ENCODE assay signal across 7 cellular contexts in the genomic region with DNA sequence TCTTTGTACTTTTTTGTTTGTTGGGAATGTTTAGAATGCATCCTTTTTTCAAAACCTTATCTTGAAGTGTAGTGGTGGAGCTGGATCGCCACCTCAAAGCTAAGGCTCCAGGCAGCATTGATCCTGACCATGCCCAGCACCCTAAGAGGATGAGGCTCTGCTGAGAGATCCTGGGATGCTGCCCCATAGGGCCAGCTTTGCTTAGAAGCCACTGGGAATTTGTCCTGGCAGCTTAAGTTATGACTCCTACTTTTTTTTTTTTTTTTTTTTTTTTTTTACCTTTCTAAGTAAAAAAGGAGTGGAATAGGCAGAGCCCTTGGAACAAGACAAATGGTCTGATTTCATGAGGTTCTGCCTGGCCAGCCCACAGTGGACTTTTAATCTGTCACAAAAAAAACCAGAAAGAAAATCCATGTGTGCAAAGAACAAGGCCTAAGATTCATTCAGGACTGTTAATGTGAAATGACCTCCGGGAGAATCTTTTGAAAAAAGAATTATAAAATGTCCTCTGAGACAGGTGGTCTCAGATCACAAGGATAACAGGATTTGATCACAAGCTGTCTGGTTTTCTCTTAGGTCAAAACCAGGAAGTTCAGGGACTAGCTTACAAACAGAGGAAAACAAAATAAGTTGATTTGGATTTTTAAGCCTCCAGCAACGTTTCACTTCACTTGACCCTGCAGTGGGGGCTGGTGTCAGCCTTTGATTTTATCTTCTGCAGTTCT. TPM values are rescaled to one million over a fixed set of nuclear protein-coding genes. Genes with fewer than 3 reads are reported as not detected.
DNase-seq lines count a peak whose midpoint lies in the region; ATAC-seq and TF ChIP-seq lines count a peak whose summit lies in the region.

No MANE protein-coding gene starts in this region.

- peak overlapping the region; percentile 2 for H3K4me3 ChIP-seq in SU-DHL-6 (ENCODE audit: insufficient read depth, low read length, poor library complexity, severe bottlenecking)

- intact Hi-C loops in left ventricle myocardium superior (cut with micrococcal nuclease) (loop anchor here (5.0 kb wide), 1 partner anchor 76 kb away; no protein-coding TSS in a partner anchor), CD14-positive monocyte (cut with micrococcal nuclease) (no loop called here)

- H3K27ac Mint-ChIP-seq in HFFc6 (peak overlapping the region; percentile 91), CD14-positive monocyte (no peak overlapping the region)
- H3K27ac Mint-ChIP-seq in stimulated activated effector memory CD8-positive, alpha-beta T cell treated with anti-CD3 and anti-CD28 coated beads, Interleukin-12 subunit alpha, Interleukin-12 subunit beta, amount 100 ng/mL, for 72 hours: peak overlapping the region; percentile 96

- H3F3A ChIP-seq in SU-DHL-6 (ENCODE audit: insufficient read depth): 0 out of 2 replicates have a peak, but pooled peaks cover 11% of the 10 kb centered on the region

- no peaks in the 10 kb centered on the region for H4K20me1 ChIP-seq in SU-DHL-6 (ENCODE audit: low read depth, low read length)

- DNase-seq in HFFc6 (peak; percentile 12), left ventricle myocardium superior (no peak), NCI-H1048 (lab: John Stamatoyannopoulos, UW) (no peak), T-helper 9 cell (no peak), CD14-positive monocyte (ENCODE audit: low spot score) (no peak)
- no peak for DNase-seq in stimulated activated effector memory CD8-positive, alpha-beta T cell treated with anti-CD3 and anti-CD28 coated beads, Interleukin-12 subunit alpha, Interleukin-12 subunit beta, amount 100 ng/mL, for 72 hours (ENCODE audit: low spot score in 2 of 2)

- no peaks in the 10 kb centered on the region for H3K27me3 ChIP-seq in SU-DHL-6 (ENCODE audit: low read length)

- H3K36me3 Mint-ChIP-seq in HFFc6 (ENCODE audit: low read depth) (no peaks in the 10 kb centered on the region), CD14-positive monocyte (no peaks in the 10 kb centered on the region)
- peaks cover 14% of the 10 kb centered on the region for H3K36me3 Mint-ChIP-seq in stimulated activated effector memory CD8-positive, alpha-beta T cell treated with anti-CD3 and anti-CD28 coated beads, Interleukin-12 subunit alpha, Interleukin-12 subunit beta, amount 100 ng/mL, for 72 hours

- H3K36me3 ChIP-seq in SU-DHL-6 (ENCODE audit: low read length): no peaks in the 10 kb centered on the region

- TF ChIP-seq CTCF in HFFc6 (IDR thresholded peaks at IDR 0.05): no peak
- no peak for TF ChIP-seq CTCF in SU-DHL-6 (IDR thresholded peaks at IDR 0.05; ENCODE audit: insufficient read depth, low read length, poor library complexity, severe bottlenecking)
- TF ChIP-seq CTCF in CD14-positive monocyte (IDR thresholded peaks at IDR 0.05): no peak

- H3K4me3 Mint-ChIP-seq in HFFc6: peak overlapping the region; percentile 84
- peak overlapping the region; percentile 42 for H3K4me3 Mint-ChIP-seq in stimulated activated effector memory CD8-positive, alpha-beta T cell treated with anti-CD3 and anti-CD28 coated beads, Interleukin-12 subunit alpha, Interleukin-12 subunit beta, amount 100 ng/mL, for 72 hours
- H3K4me3 Mint-ChIP-seq in CD14-positive monocyte: peak overlapping the region in 1 of 2 donors; percentile 51

- H3K9ac ChIP-seq in SU-DHL-6 (ENCODE audit: low read length): peak overlapping the region; percentile 2; the same call in 1 of the 2 replicates

- H3K4me1 Mint-ChIP-seq in HFFc6 (ENCODE audit: low read depth) (peaks cover 30% of the 10 kb centered on the region), CD14-positive monocyte (peaks cover 14% of the 10 kb centered on the region)
- peaks cover 75% of the 10 kb centered on the region for H3K4me1 Mint-ChIP-seq in stimulated activated effector memory CD8-positive, alpha-beta T cell treated with anti-CD3 and anti-CD28 coated beads, Interleukin-12 subunit alpha, Interleukin-12 subunit beta, amount 100 ng/mL, for 72 hours

- H3K27ac ChIP-seq in SU-DHL-6 (ENCODE audit: low read depth, low read length): no peak overlapping the region

- peak overlapping the region; percentile 17 for H2AFZ ChIP-seq in SU-DHL-6 (ENCODE audit: low read depth, low read length, severe bottlenecking)

- no peaks in the 10 kb centered on the region for H3K9me2 ChIP-seq in SU-DHL-6 (replicated peaks; ENCODE audit: insufficient read depth, low read length)

- ATAC-seq in left ventricle myocardium superior: peak; percentile 9
- no peak for ATAC-seq in stimulated activated effector memory CD8-positive, alpha-beta T cell treated with anti-CD3 and anti-CD28 coated beads, Interleukin-12 subunit alpha, Interleukin-12 subunit beta, amount 100 ng/mL, for 72 hours

- H3K79me2 ChIP-seq in SU-DHL-6 (ENCODE audit: insufficient read depth, low read length): no peaks in the 10 kb centered on the region

- H3K4me2 ChIP-seq in SU-DHL-6 (ENCODE audit: low read depth, low read length, poor library complexity, severe bottlenecking): peak overlapping the region; percentile 46

- no peaks in the 10 kb centered on the region for H3K9me3 ChIP-seq in SU-DHL-6 (ENCODE audit: insufficient read depth, low read length)

- H3K9me3 Mint-ChIP-seq in HFFc6 (no peaks in the 10 kb centered on the region), CD14-positive monocyte (peaks cover 0 to 3% (median 0%) of the 10 kb centered on the region in 7 donors)
- no peaks in the 10 kb centered on the region for H3K9me3 Mint-ChIP-seq in stimulated activated effector memory CD8-positive, alpha-beta T cell treated with anti-CD3 and anti-CD28 coated beads, Interleukin-12 subunit alpha, Interleukin-12 subunit beta, amount 100 ng/mL, for 72 hours

- H3K27me3 Mint-ChIP-seq in HFFc6 (ENCODE audit: insufficient read depth) (no peaks in the 10 kb centered on the region), CD14-positive monocyte (ENCODE audit: low read depth in 3 of 3) (peaks cover 0 to 3% (median 0%) of the 10 kb centered on the region in 3 donors)

RNA-seq across cellular contexts. Expression of gene RAP1A, which starts 26.0 kb away (rescaled TPM):
- 10 to 100 TPM; 75.7 to 82.9 (median 80.3) TPM for total RNA-seq in HFFc6 (2021; fragmentation: NEBNext Ultra II Directional; extraction: Animal tissue kit (Norgen Biotek cat#: 25700))
- 102 TPM for total RNA-seq in left ventricle myocardium superior
- 10 to 100 TPM; 41.2 to 75.3 TPM for polyA plus RNA-seq in CD14-positive monocyte

Comparison
In these comparisons a context has a peak if more than half of its experiments do, and no peak if none do; other contexts are left out.
1. H3K27ac Mint-ChIP-seq: peak in HFFc6 (single experiment) and stimulated activated effector memory CD8-positive, alpha-beta T cell treated with anti-CD3 and anti-CD28 coated beads, Interleukin-12 subunit alpha, Interleukin-12 subunit beta, amount 100 ng/mL, for 72 hours (single experiment); none in CD14-positive monocyte (0 of 7).